In the genomic region with DNA sequence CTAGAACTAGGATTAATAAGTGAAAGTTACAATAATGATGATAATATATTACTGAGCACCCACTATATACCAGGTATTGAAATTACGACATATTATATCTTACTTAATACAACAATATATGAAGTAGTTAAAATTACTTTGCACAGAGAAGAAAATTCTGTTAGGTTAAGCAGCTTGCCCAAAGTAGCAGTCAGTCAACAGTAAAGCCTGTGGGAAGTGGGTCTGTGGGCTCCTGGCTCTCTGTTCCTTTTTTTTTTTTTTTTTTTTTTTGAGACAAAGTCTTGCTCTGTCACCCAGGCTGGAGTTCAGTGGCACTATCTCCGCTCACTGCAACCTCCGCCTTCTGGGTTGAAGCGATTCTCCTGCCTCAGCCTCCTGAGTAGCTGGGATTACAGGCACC, we compare ENCODE assay signal across 27 cellular contexts. TPM values are rescaled to one million over a fixed set of nuclear protein-coding genes. Genes with fewer than 3 reads are reported as not detected.
DNase-seq lines count a peak whose midpoint lies in the region; ATAC-seq, FAIRE-seq and TF ChIP-seq lines count a peak whose summit lies in the region.
"Had no signal": no experiment of that assay in that cellular context is flagged by ENCODE, and none has a peak within 500 bp of the region (broad histone marks: within the 10 kb centered on the region; RNA-seq: fewer than 3 reads in every experiment).

No MANE protein-coding gene starts in this region.

- no peak overlapping the region for H3K4me3 Mint-ChIP-seq in activated T-cell treated with anti-CD3 and anti-CD28 coated beads, Interleukin-2, amount 50 U/mL, for 4 hours
- H3K4me3 Mint-ChIP-seq in activated CD4-positive, alpha-beta T cell treated with anti-CD3 and anti-CD28 coated beads, Interleukin-2, amount 10 ng/mL, durations not matched to agents 24 days and 14 days = no peak overlapping the region
- H3K4me3 Mint-ChIP-seq: CD14-positive monocyte had no signal

- no peaks in the 10 kb centered on the region for H3K27me3 Mint-ChIP-seq in activated T-cell treated with anti-CD3 and anti-CD28 coated beads, Interleukin-2, amount 50 U/mL, for 4 hours (ENCODE audit: low read depth)
- H3K27me3 Mint-ChIP-seq in activated CD4-positive, alpha-beta T cell treated with anti-CD3 and anti-CD28 coated beads, Interleukin-2, amount 10 ng/mL, durations not matched to agents 24 days and 14 days = no peaks in the 10 kb centered on the region

- peaks cover 3% of the 10 kb centered on the region for H3K79me2 ChIP-seq in K562 (ENCODE audit: control insufficient read depth, insufficient read depth, low read length)

- no peak overlapping the region for H3K9ac ChIP-seq in K562 (ENCODE audit: insufficient read depth in 1 of 2, low read depth in 2 of 2, low read length in 2 of 2)

- H3K27me3 ChIP-seq in K562 (ENCODE audit: control insufficient read depth in 2 of 2, insufficient read depth in 2 of 2, low read length in 2 of 2) = no peaks in the 10 kb centered on the region

- ATAC-seq in K562 (no peak), HG02870 (IDR thresholded peaks at IDR 0.05; ENCODE audit: unreplicated experiment) (no peak)
- no peak for ATAC-seq in activated T-cell treated with anti-CD3 and anti-CD28 coated beads, Interleukin-2, amount 50 U/mL, for 4 hours
- ATAC-seq: PC-3 had no signal

- no peak for TF ChIP-seq EP300 in K562 (IDR thresholded peaks at IDR 0.05; ENCODE audit: low read length)

- no peaks in the 10 kb centered on the region for H3K9me3 ChIP-seq in K562 (replicated peaks; ENCODE audit: control insufficient read depth, insufficient read depth, low read depth, low read length)

- no TSS peak for BruUV-seq in K562 (replicated peaks; lab: Mats Ljungman, UMichigan)

- H3K4me3 ChIP-seq in K562 = no peak overlapping the region

- no peaks in the 10 kb centered on the region for H3K9me1 ChIP-seq in K562 (ENCODE audit: control insufficient read depth, insufficient read depth, low read length)

- H3K4me1 Mint-ChIP-seq in activated T-cell treated with anti-CD3 and anti-CD28 coated beads, Interleukin-2, amount 50 U/mL, for 4 hours (ENCODE audit: low read depth) = peaks cover 8% of the 10 kb centered on the region
- peaks cover 8% of the 10 kb centered on the region for H3K4me1 Mint-ChIP-seq in activated CD4-positive, alpha-beta T cell treated with anti-CD3 and anti-CD28 coated beads, Interleukin-2, amount 10 ng/mL, durations not matched to agents 24 days and 14 days

- no peak overlapping the region for H3K27ac ChIP-seq in K562 (ENCODE audit: extremely low read depth, low read depth, low read length)
- H3K27ac ChIP-seq: 22Rv1 had no signal

- peaks cover 6% of the 10 kb centered on the region in 2 experiments; a peak in 4 of 5 replicates for H3K4me1 ChIP-seq in K562 (replicated peaks in 1 of 2; ENCODE audit: control insufficient read depth in 2 of 2, insufficient read depth in 2 of 2, low read length in 2 of 2)

- no peak for FAIRE-seq in K562 (lab: Jason Lieb, UNC)

- peak; percentile 19 to 25 for DNase-seq in NOMO-1 (lab: John Stamatoyannopoulos, UW; ENCODE audit: unreplicated experiment in 2 of 2)
- no peak for DNase-seq in NOMO-1 treated with dmso at 0.1 percent for 144 hours (lab: John Stamatoyannopoulos, UW; ENCODE audit: unreplicated experiment)
- peak; percentile 78 for DNase-seq in MV-4-11 (lab: John Stamatoyannopoulos, UW)
- DNase-seq in K562 (ENCODE audit: extremely low read depth in 1 of 4, low spot score in 3 of 4) = no peak
- no peak for DNase-seq in AG20443 (ENCODE audit: low spot score)
- no peak for DNase-seq in activated T-cell treated with anti-CD3 and anti-CD28 coated beads, Interleukin-2, amount 50 U/mL, for 4 hours
- DNase-seq in activated CD4-positive, alpha-beta T cell treated with anti-CD3 and anti-CD28 coated beads, Interleukin-2, amount 10 ng/mL, durations not matched to agents 24 days and 14 days = no peak
- DNase-seq: ACHN, EL, GF-D8, H7, KG1, NCI-H1092, NCI-H1436, NCI-H2029, NCI-H226, NCI-H510A treated with DMSO at 0.1 percent for 48 hours, NCI-H774, PC-3, SHP77, SW 1271, T-helper 2 cell had no signal

- TF ChIP-seq RAD21 in K562 (CRISPR knock-in tag; conservative IDR thresholded peaks at IDR 0.05 in 1 of 2, IDR thresholded peaks at IDR 0.05 in 1 of 2) = no peak

- POLR2A ChIA-PET in K562 (lab: Yijun Ruan, JAX) = interaction anchor here (0.7 to 2.0 kb wide), 2 partner anchors 16 to 21 kb away, joined by 3 to 5 read pairs; no protein-coding TSS in a partner anchor

- no peak for TF ChIP-seq POLR2A in K562 (conservative IDR thresholded peaks at IDR 0.05)

- intact Hi-C loops in K562 (cut with micrococcal nuclease) = no loop called here
- intact Hi-C loops in activated CD4-positive, alpha-beta T cell treated with anti-CD3 and anti-CD28 coated beads, Interleukin-2, amount 10 ng/mL, durations not matched to agents 24 days and 14 days (cut with micrococcal nuclease) = no loop called here

- H3K4me2 ChIP-seq in K562 (ENCODE audit: insufficient read depth, low read length) = no peak overlapping the region

- CTCF ChIA-PET in K562 (lab: Yijun Ruan, JAX; ENCODE audit: low intra/inter-chr PET ratio) = no interaction called here

- H4K20me1 ChIP-seq in K562 (replicated peaks; ENCODE audit: control insufficient read depth, insufficient read depth, low read length) = no peaks in the 10 kb centered on the region

- H3K9me3 Mint-ChIP-seq in activated T-cell treated with anti-CD3 and anti-CD28 coated beads, Interleukin-2, amount 50 U/mL, for 4 hours = no peaks in the 10 kb centered on the region
- no peaks in the 10 kb centered on the region for H3K9me3 Mint-ChIP-seq in activated CD4-positive, alpha-beta T cell treated with anti-CD3 and anti-CD28 coated beads, Interleukin-2, amount 10 ng/mL, durations not matched to agents 24 days and 14 days
- H3K9me3 Mint-ChIP-seq: CD14-positive monocyte had no signal

- peaks cover 7% of the 10 kb centered on the region for H3K36me3 Mint-ChIP-seq in activated T-cell treated with anti-CD3 and anti-CD28 coated beads, Interleukin-2, amount 50 U/mL, for 4 hours (ENCODE audit: insufficient read depth)
- H3K36me3 Mint-ChIP-seq in activated CD4-positive, alpha-beta T cell treated with anti-CD3 and anti-CD28 coated beads, Interleukin-2, amount 10 ng/mL, durations not matched to agents 24 days and 14 days (ENCODE audit: low read depth) = peaks cover 8% of the 10 kb centered on the region

- in situ Hi-C loops in K562 (cut with MboI) = no loop called here

- H3K36me3 ChIP-seq in K562 (ENCODE audit: control insufficient read depth, insufficient read depth, low read length) = peaks cover 16% of the 10 kb centered on the region; the same call in 2 of the 3 replicates

- no peak overlapping the region for H3K27ac Mint-ChIP-seq in activated CD4-positive, alpha-beta T cell treated with anti-CD3 and anti-CD28 coated beads, Interleukin-2, amount 10 ng/mL, durations not matched to agents 24 days and 14 days

- 73% methylated on average over 4 of the region's 4 CpGs for WGBS in K562 (ENCODE audit: insufficient coverage, low coverage, missing lambda C conversion rate)

- H2AFZ ChIP-seq in K562 (ENCODE audit: low read depth, low read length) = peak overlapping the region; percentile 4; the same call in 1 of the 2 replicates

- no peak for TF ChIP-seq CTCF in K562 (IDR thresholded peaks at IDR 0.05 in 2 of 3, conservative IDR thresholded peaks at IDR 0.05 in 1 of 3; ENCODE audit: insufficient read depth in 2 of 3, low read depth in 1 of 3, low read length in 3 of 3)

RNA-seq across cellular contexts. Expression of a gene that starts 4.8 kb away (rescaled TPM):
- 228 and 428 TPM in 2 replicates for total RNA-seq in K562 (2011; cell fraction: chromatin; rRNA removed; ENCODE audit: low replicate concordance)
- total RNA-seq in K562 (2011; cell fraction: nucleolus; rRNA removed) = 202 and 247 TPM in 2 replicates
- 179 and 226 TPM in 2 replicates for total RNA-seq in K562 (2011; cell fraction: nucleoplasm; rRNA removed)
- total RNA-seq in K562 (2014; rRNA removed) (30.5 and 55.3 TPM in 2 replicates), K562 (2014; rRNA removed; fragmentation: Illumina TruSeq; extraction: Trizol) (36.1 and 39.6 TPM in 2 replicates), K562 (2015; rRNA removed; fragmentation: Illumina TruSeq; extraction: Trizol) (38.3 and 38.6 TPM in 2 replicates), K562 (2021) (70.6 and 80.5 TPM in 2 replicates)
- polyA plus RNA-seq in K562 (2011; rRNA removed) (60.1 and 75.6 TPM in 2 replicates), K562 (2014; fragmentation: Illumina TruSeq; extraction: Trizol) (57.1 and 76.3 TPM in 2 replicates), K562 (2014; fragmentation: Nextera tagmentation; extraction: Ambion mirVana) (1 to 10 TPM; 3.6 to 5.2 TPM), K562 (2014; rRNA removed) (86.1 and 95.0 TPM in 2 replicates)
- 57.7 and 65.7 TPM in 2 replicates for polyA plus RNA-seq in K562 (2011; cell fraction: cytosol; rRNA removed)
- polyA plus RNA-seq in K562 (2011; cell fraction: nucleus; rRNA removed) = 584 and 671 TPM in 2 replicates
- polyA plus RNA-seq in K562 (2012) = 66.1 and 69.0 TPM in 2 replicates
- polyA minus RNA-seq in K562 (2011; rRNA and poly(A)+ RNA removed) = 37.2 and 37.6 TPM in 2 replicates
- polyA minus RNA-seq in K562 (2011; cell fraction: cytosol; rRNA and poly(A)+ RNA removed) = 16.6 and 20.2 TPM in 2 replicates
- polyA minus RNA-seq in K562 (2011; cell fraction: nucleus; rRNA and poly(A)+ RNA removed) = 60.9 and 104 TPM in 2 replicates
- 10 to 100 TPM; 69.6 to 74.0 (median 73.8) TPM for total RNA-seq in activated T-cell treated with anti-CD3 and anti-CD28 coated beads, Interleukin-2, amount 50 U/mL, for 4 hours
- 58.7 and 60.3 TPM in 2 replicates for total RNA-seq in activated CD4-positive, alpha-beta T cell treated with anti-CD3 and anti-CD28 coated beads, Interleukin-2, amount 10 ng/mL, durations not matched to agents 24 days and 14 days

RNA-seq across cellular contexts. Expression of a gene that starts 10.8 kb away (rescaled TPM):
- 134 and 271 TPM in 2 replicates for total RNA-seq in K562 (2011; cell fraction: chromatin; rRNA removed; ENCODE audit: low replicate concordance)
- 116 and 125 TPM in 2 replicates for total RNA-seq in K562 (2011; cell fraction: nucleolus; rRNA removed)
- 117 and 125 TPM in 2 replicates for total RNA-seq in K562 (2011; cell fraction: nucleoplasm; rRNA removed)
- total RNA-seq in K562 (2014; rRNA removed) = 31.1 and 46.0 TPM in 2 replicates
- total RNA-seq in K562 (2014; rRNA removed; fragmentation: Illumina TruSeq; extraction: Trizol) = 16.8 and 18.5 TPM in 2 replicates
- 23.3 and 26.3 TPM in 2 replicates for total RNA-seq in K562 (2015; rRNA removed; fragmentation: Illumina TruSeq; extraction: Trizol)
- total RNA-seq in K562 (2021) = 41.0 and 48.0 TPM in 2 replicates
- 35.1 and 56.2 TPM in 2 replicates for polyA plus RNA-seq in K562 (2011; rRNA removed)
- 28.8 and 33.9 TPM in 2 replicates for polyA plus RNA-seq in K562 (2011; cell fraction: cytosol; rRNA removed)
- 263 and 308 TPM in 2 replicates for polyA plus RNA-seq in K562 (2011; cell fraction: nucleus; rRNA removed)
- polyA plus RNA-seq in K562 (2012) = 38.5 and 55.4 TPM in 2 replicates
- polyA plus RNA-seq in K562 (2014; fragmentation: Illumina TruSeq; extraction: Trizol) = 28.3 and 29.9 TPM in 2 replicates
- polyA plus RNA-seq in K562 (2014; fragmentation: Nextera tagmentation; extraction: Ambion mirVana) = 1 to 10 TPM; 1.6 to 2.3 TPM
- 44.8 and 53.6 TPM in 2 replicates for polyA plus RNA-seq in K562 (2014; rRNA removed)
- polyA minus RNA-seq in K562 (2011; rRNA and poly(A)+ RNA removed) = 46.2 and 47.8 TPM in 2 replicates
- polyA minus RNA-seq in K562 (2011; cell fraction: cytosol; rRNA and poly(A)+ RNA removed) = 18.4 and 32.6 TPM in 2 replicates
- 28.9 and 49.2 TPM in 2 replicates for polyA minus RNA-seq in K562 (2011; cell fraction: nucleus; rRNA and poly(A)+ RNA removed)
- 10 to 100 TPM; 73.6 to 95.1 (median 79.3) TPM for total RNA-seq in activated T-cell treated with anti-CD3 and anti-CD28 coated beads, Interleukin-2, amount 50 U/mL, for 4 hours
- 74.8 and 84.2 TPM in 2 replicates for total RNA-seq in activated CD4-positive, alpha-beta T cell treated with anti-CD3 and anti-CD28 coated beads, Interleukin-2, amount 10 ng/mL, durations not matched to agents 24 days and 14 days

RNA-seq across cellular contexts. Expression of a gene that starts 18.9 kb away (rescaled TPM):
- 77.6 and 145 TPM in 2 replicates for total RNA-seq in K562 (2011; cell fraction: chromatin; rRNA removed; ENCODE audit: low replicate concordance)
- total RNA-seq in K562 (2011; cell fraction: nucleolus; rRNA removed) = 121 and 123 TPM in 2 replicates
- 99.0 and 108 TPM in 2 replicates for total RNA-seq in K562 (2011; cell fraction: nucleoplasm; rRNA removed)
- 19.9 and 27.1 TPM in 2 replicates for total RNA-seq in K562 (2014; rRNA removed)
- total RNA-seq in K562 (2014; rRNA removed; fragmentation: Illumina TruSeq; extraction: Trizol) = 10.5 and 12.2 TPM in 2 replicates
- 10.0 and 11.1 TPM in 2 replicates for total RNA-seq in K562 (2015; rRNA removed; fragmentation: Illumina TruSeq; extraction: Trizol)
- 42.9 and 44.6 TPM in 2 replicates for total RNA-seq in K562 (2021)
- 11.2 and 19.0 TPM in 2 replicates for polyA plus RNA-seq in K562 (2011; rRNA removed)
- polyA plus RNA-seq in K562 (2011; cell fraction: cytosol; rRNA removed) = 17.3 and 19.2 TPM in 2 replicates
- 47.9 and 67.4 TPM in 2 replicates for polyA plus RNA-seq in K562 (2011; cell fraction: nucleus; rRNA removed)
- polyA plus RNA-seq in K562 (2012) = 25.5 and 32.6 TPM in 2 replicates
- 16.0 and 19.8 TPM in 2 replicates for polyA plus RNA-seq in K562 (2014; fragmentation: Illumina TruSeq; extraction: Trizol)
- polyA plus RNA-seq in K562 (2014; fragmentation: Nextera tagmentation; extraction: Ambion mirVana) = 1 to 10 TPM; 1.4 to 1.6 TPM
- polyA plus RNA-seq in K562 (2014; rRNA removed) = 19.3 and 20.2 TPM in 2 replicates
- 16.3 and 21.0 TPM in 2 replicates for polyA minus RNA-seq in K562 (2011; rRNA and poly(A)+ RNA removed)
- polyA minus RNA-seq in K562 (2011; cell fraction: cytosol; rRNA and poly(A)+ RNA removed) = 26.3 and 45.5 TPM in 2 replicates
- 27.9 and 41.7 TPM in 2 replicates for polyA minus RNA-seq in K562 (2011; cell fraction: nucleus; rRNA and poly(A)+ RNA removed)
- total RNA-seq in activated T-cell treated with anti-CD3 and anti-CD28 coated beads, Interleukin-2, amount 50 U/mL, for 4 hours = 10 to 100 TPM; 13.9 to 23.1 (median 14.2) TPM
- total RNA-seq in activated CD4-positive, alpha-beta T cell treated with anti-CD3 and anti-CD28 coated beads, Interleukin-2, amount 10 ng/mL, durations not matched to agents 24 days and 14 days = 18.8 and 22.9 TPM in 2 replicates

RNA-seq across cellular contexts. Expression of a gene that starts 28.7 kb away (rescaled TPM):
- not detected in 2 replicates for total RNA-seq in K562 (2011; cell fraction: chromatin; rRNA removed; ENCODE audit: low replicate concordance)
- total RNA-seq in K562 (2011; cell fraction: nucleolus; rRNA removed) = not detected in 2 replicates
- not detected in 2 replicates for total RNA-seq in K562 (2011; cell fraction: nucleoplasm; rRNA removed)
- not detected in 2 replicates for total RNA-seq in K562 (2014; rRNA removed)
- not detected in 2 replicates for total RNA-seq in K562 (2014; rRNA removed; fragmentation: Illumina TruSeq; extraction: Trizol)
- not detected in 2 replicates for total RNA-seq in K562 (2015; rRNA removed; fragmentation: Illumina TruSeq; extraction: Trizol)
- 0.78 TPM in 1 of 2 replicates, not detected in the other for total RNA-seq in K562 (2021)
- polyA plus RNA-seq in K562 (2011; rRNA removed) = not detected in 2 replicates
- not detected in 2 replicates for polyA plus RNA-seq in K562 (2011; cell fraction: cytosol; rRNA removed)
- not detected in 2 replicates for polyA plus RNA-seq in K562 (2011; cell fraction: nucleus; rRNA removed)
- polyA plus RNA-seq in K562 (2012) = 0.17 TPM in 1 of 2 replicates, not detected in the other
- polyA plus RNA-seq in K562 (2014; fragmentation: Illumina TruSeq; extraction: Trizol) = not detected in 2 replicates
- polyA plus RNA-seq in K562 (2014; fragmentation: Nextera tagmentation; extraction: Ambion mirVana) = not detected
- polyA plus RNA-seq in K562 (2014; rRNA removed) = not detected in 2 replicates
- polyA minus RNA-seq in K562 (2011; rRNA and poly(A)+ RNA removed) = not detected in 2 replicates
- not detected in 2 replicates for polyA minus RNA-seq in K562 (2011; cell fraction: cytosol; rRNA and poly(A)+ RNA removed)
- polyA minus RNA-seq in K562 (2011; cell fraction: nucleus; rRNA and poly(A)+ RNA removed) = not detected in 2 replicates
- under 1 TPM in 1 of 3 donors, not detected in 2; 0.28 TPM for total RNA-seq in activated T-cell treated with anti-CD3 and anti-CD28 coated beads, Interleukin-2, amount 50 U/mL, for 4 hours
- total RNA-seq in activated CD4-positive, alpha-beta T cell treated with anti-CD3 and anti-CD28 coated beads, Interleukin-2, amount 10 ng/mL, durations not matched to agents 24 days and 14 days = not detected in 2 replicates
- total RNA-seq: H7, HT1080, PC-3 had no signal
- polyA plus RNA-seq: CD14-positive monocyte had no signal

RNA-seq across cellular contexts. Expression of a gene that starts 37.5 kb away (rescaled TPM):
- total RNA-seq in K562 (2011; cell fraction: chromatin; rRNA removed; ENCODE audit: low replicate concordance) = not detected in 2 replicates
- total RNA-seq in K562 (2011; cell fraction: nucleolus; rRNA removed) = not detected in 2 replicates
- not detected in 2 replicates for total RNA-seq in K562 (2011; cell fraction: nucleoplasm; rRNA removed)
- total RNA-seq in K562 (2014; rRNA removed) (not detected in 2 replicates), K562 (2014; rRNA removed; fragmentation: Illumina TruSeq; extraction: Trizol) (not detected in 2 replicates), K562 (2015; rRNA removed; fragmentation: Illumina TruSeq; extraction: Trizol) (not detected in 2 replicates), K562 (2021) (not detected in 2 replicates)
- polyA plus RNA-seq in K562 (2011; rRNA removed) (not detected in 2 replicates), K562 (2014; fragmentation: Illumina TruSeq; extraction: Trizol) (not detected in 2 replicates), K562 (2014; fragmentation: Nextera tagmentation; extraction: Ambion mirVana) (not detected), K562 (2014; rRNA removed) (0.07 TPM in 1 of 2 replicates, not detected in the other)
- not detected in 2 replicates for polyA plus RNA-seq in K562 (2011; cell fraction: cytosol; rRNA removed)
- not detected in 2 replicates for polyA plus RNA-seq in K562 (2011; cell fraction: nucleus; rRNA removed)
- polyA plus RNA-seq in K562 (2012) = 0.03 and 0.07 TPM in 2 replicates
- polyA minus RNA-seq in K562 (2011; rRNA and poly(A)+ RNA removed) = not detected in 2 replicates
- polyA minus RNA-seq in K562 (2011; cell fraction: cytosol; rRNA and poly(A)+ RNA removed) = not detected in 2 replicates
- not detected in 2 replicates for polyA minus RNA-seq in K562 (2011; cell fraction: nucleus; rRNA and poly(A)+ RNA removed)
- under 1 TPM in 1 of 3 donors, not detected in 2; 0.03 TPM for total RNA-seq in activated T-cell treated with anti-CD3 and anti-CD28 coated beads, Interleukin-2, amount 50 U/mL, for 4 hours
- total RNA-seq in activated CD4-positive, alpha-beta T cell treated with anti-CD3 and anti-CD28 coated beads, Interleukin-2, amount 10 ng/mL, durations not matched to agents 24 days and 14 days = not detected in 2 replicates
- total RNA-seq: H7, HT1080, RPMI7951 had no signal
- polyA plus RNA-seq: CD14-positive monocyte had no signal

Comparison
In these comparisons a context has a peak if more than half of its experiments do, and no peak if none do; other contexts are left out.
1. DNase-seq: peak in NOMO-1 (2 of 2) and MV-4-11 (single experiment); none in NOMO-1 treated with dmso at 0.1 percent for 144 hours (single experiment), K562 (0 of 4), AG20443 (single experiment), activated T-cell treated with anti-CD3 and anti-CD28 coated beads, Interleukin-2, amount 50 U/mL, for 4 hours (single experiment) and activated CD4-positive, alpha-beta T cell treated with anti-CD3 and anti-CD28 coated beads, Interleukin-2, amount 10 ng/mL, durations not matched to agents 24 days and 14 days (single experiment).